Comparison of ENCODE assay signal across 9 cellular contexts in genomic region chr1:219188331-219188803, GRCh38. TPM values are rescaled to one million over a fixed set of nuclear protein-coding genes. Genes with fewer than 3 reads are reported as not detected.
DNase-seq lines count a peak whose midpoint lies in the region; ATAC-seq, FAIRE-seq and TF ChIP-seq lines count a peak whose summit lies in the region.
"Had no signal": no experiment of that assay in that cellular context is flagged by ENCODE, and none has a peak within 500 bp of the region (broad histone marks: within the 10 kb centered on the region; RNA-seq: fewer than 3 reads in every experiment).

No MANE protein-coding gene starts in this region.

- CTCF ChIA-PET in RWPE1 (lab: Yijun Ruan, JAX): interaction anchor here (0.9 to 1.3 kb wide), 2 partner anchors 9 to 256 kb away, joined by 3 read pairs; no protein-coding TSS in a partner anchor

- POLR2A ChIA-PET in RWPE1 (lab: Yijun Ruan, JAX; ENCODE audit: low non-redundant PET): no interaction called here

- intact Hi-C loops in kidney (cut with DNase I) (no loop called here), mucosa of descending colon (cut with DNase I, micrococcal nuclease) (no loop called here)

- no peak for FAIRE-seq in kidney (lab: Jason Lieb, UNC)
- FAIRE-seq: H1 had no signal

- no peak overlapping the region for H3K9ac ChIP-seq in MM.1S (ENCODE audit: low read length)
- H3K9ac ChIP-seq in kidney (ENCODE audit: low read length in 2 of 2): peak overlapping the region in 1 of 2 donors; percentile 38

- ATAC-seq in GM21528 (IDR thresholded peaks at IDR 0.05; ENCODE audit: low FRiP score, unreplicated experiment) (peak; percentile 45), mucosa of descending colon (no peak)

- H3K4me3 ChIP-seq in GM06990 (replicated peaks; ENCODE audit: low read depth, low read length): peak overlapping the region; percentile 4
- no peak overlapping the region for H3K4me3 ChIP-seq in MM.1S (ENCODE audit: low read length)
- peak overlapping the region; percentile 40 to 54 for H3K4me3 ChIP-seq in kidney (ENCODE audit: low read length in 2 of 2)
- no peak overlapping the region for H3K4me3 ChIP-seq in mucosa of descending colon

- peaks cover 12% of the 10 kb centered on the region for H3F3A ChIP-seq in MM.1S (ENCODE audit: insufficient read depth, low read length)

- H3K27ac ChIP-seq in MM.1S (ENCODE audit: low read length): no peak overlapping the region
- H3K27ac ChIP-seq in kidney (ENCODE audit: low read depth in 2 of 2, low read length in 2 of 2): peak overlapping the region; percentile 77 to 87
- H3K27ac ChIP-seq in RWPE1: no peak overlapping the region

- H3K4me2 ChIP-seq in MM.1S (ENCODE audit: low read depth, low read length): 0 out of 2 replicates have a peak overlapping the region, but pooled peaks have one; percentile 0

- DNase-seq in GM06990 (ENCODE audit: extremely low read depth, insufficient read length): peak; percentile 43
- DNase-seq in MM.1S: no peak
- DNase-seq in kidney: no peak
- no peak for DNase-seq in NCI-H2171 (lab: John Stamatoyannopoulos, UW)
- DNase-seq in mucosa of descending colon: no peak
- no peak for DNase-seq in SHP77 (lab: John Stamatoyannopoulos, UW)
- DNase-seq in RWPE1 (ENCODE audit: low spot score): no peak

- H2AFZ ChIP-seq in MM.1S (ENCODE audit: low read length): no peak overlapping the region

- H4K20me1 ChIP-seq in MM.1S (ENCODE audit: insufficient read depth, low read length): no peaks in the 10 kb centered on the region

- H3K36me3 ChIP-seq in GM06990 (ENCODE audit: control insufficient read depth, insufficient read depth, low read length) (no peaks in the 10 kb centered on the region), MM.1S (replicated peaks; ENCODE audit: insufficient read depth, low read length) (no peaks in the 10 kb centered on the region), kidney (ENCODE audit: control insufficient read depth in 1 of 2, insufficient read depth in 2 of 2, low read length in 2 of 2) (peaks cover 0 to 2% of the 10 kb centered on the region in 2 donors), mucosa of descending colon (ENCODE audit: low read depth) (no peaks in the 10 kb centered on the region)

- H3K4me1 ChIP-seq in MM.1S (ENCODE audit: low read length): peaks cover 16% of the 10 kb centered on the region
- H3K4me1 ChIP-seq in kidney (ENCODE audit: control insufficient read depth in 1 of 2, insufficient read depth in 1 of 2, low read depth in 1 of 2, low read length in 2 of 2): peaks cover 6 to 18% of the 10 kb centered on the region in 2 donors
- H3K4me1 ChIP-seq in mucosa of descending colon (ENCODE audit: low read depth): peaks cover 5% of the 10 kb centered on the region

- H3K27me3 ChIP-seq in GM06990 (replicated peaks; ENCODE audit: control insufficient read depth, insufficient read depth, low read length): no peaks in the 10 kb centered on the region
- no peaks in the 10 kb centered on the region for H3K27me3 ChIP-seq in MM.1S (replicated peaks; ENCODE audit: insufficient read depth, low read length)

- H3K9me2 ChIP-seq in MM.1S (replicated peaks; ENCODE audit: insufficient read depth, low read length): no peaks in the 10 kb centered on the region

- H3K79me2 ChIP-seq in MM.1S (ENCODE audit: low read length): peaks cover 7% of the 10 kb centered on the region; the same call in 1 of the 2 replicates

- TF ChIP-seq CTCF in GM06990 (IDR thresholded peaks at IDR 0.05; ENCODE audit: insufficient read depth, low read length, poor library complexity, severe bottlenecking) (no peak), MM.1S (IDR thresholded peaks at IDR 0.05; ENCODE audit: low read length) (no peak), kidney (IDR thresholded peaks at IDR 0.05; ENCODE audit: borderline replicate concordance, extremely low read depth, insufficient read depth) (no peak), mucosa of descending colon (IDR thresholded peaks at IDR 0.05) (no peak), RWPE1 (conservative IDR thresholded peaks at IDR 0.05; ENCODE audit: low read depth) (no peak)

- H3K9me3 ChIP-seq in MM.1S (replicated peaks; ENCODE audit: insufficient read depth, low read length) (no peaks in the 10 kb centered on the region), kidney (ENCODE audit: control insufficient read depth in 1 of 2, low read length in 2 of 2) (no peaks in the 10 kb centered on the region), mucosa of descending colon (no peaks in the 10 kb centered on the region)

RNA-seq across cellular contexts. Expression of gene LYPLAL1, which starts 14.7 kb away (rescaled TPM):
- 50.9 TPM for total RNA-seq in kidney
- polyA plus RNA-seq in kidney (ENCODE audit: insufficient read depth, low read depth, low replicate concordance): 116 TPM
- total RNA-seq in mucosa of descending colon: 10 to 100 TPM; 14.3 to 34.2 (median 21.9) TPM

Comparison
In these comparisons a context has a peak if more than half of its experiments do, and no peak if none do; other contexts are left out.
1. H3K4me3 ChIP-seq: peak in GM06990 (single experiment) and kidney (2 of 2); none in MM.1S (single experiment) and mucosa of descending colon (single experiment).
2. H3K27ac ChIP-seq: peak in kidney (2 of 2); none in MM.1S (single experiment) and RWPE1 (single experiment).